Comparison of ENCODE assay signal across 13 cellular contexts in the genomic region with DNA sequence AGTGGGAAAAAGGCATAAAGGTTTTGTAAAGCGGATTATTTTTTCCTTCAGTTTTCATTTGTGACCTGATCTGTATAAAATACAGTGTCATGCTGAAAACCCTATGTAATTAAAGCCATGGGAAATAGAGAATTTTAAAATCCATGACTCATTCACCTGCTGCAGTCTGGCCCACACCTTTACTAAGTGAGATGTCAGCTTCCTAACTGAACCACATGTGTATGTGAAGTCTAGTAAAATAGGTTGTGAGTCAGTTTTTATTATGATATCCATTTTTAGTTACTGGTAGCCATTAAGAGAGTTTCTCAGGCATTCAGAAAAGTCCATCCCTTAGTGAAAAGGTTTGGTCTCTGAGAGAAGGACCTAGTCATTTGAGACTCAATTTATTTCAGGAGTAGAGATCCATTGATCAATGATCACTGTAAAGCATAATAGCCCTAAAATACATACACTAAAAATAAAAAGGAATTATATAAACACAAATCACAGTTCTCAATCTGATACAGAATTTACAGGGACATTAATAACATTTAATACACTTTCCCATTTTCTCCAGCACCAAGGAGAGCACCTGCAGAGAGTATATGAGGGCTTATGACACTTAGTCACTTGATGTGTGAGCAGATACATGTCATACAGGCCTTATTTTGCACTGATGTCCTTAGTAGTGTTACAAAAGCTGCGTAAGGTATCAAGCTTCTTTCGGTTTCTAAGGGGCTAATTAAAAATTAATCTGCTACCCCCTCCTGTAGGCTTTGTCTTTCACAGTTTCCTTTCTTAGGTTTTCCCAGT.
A peak's percentile ranks its signal among the peaks of the same experiment; 100 is the strongest.
DNase-seq lines count a peak whose midpoint lies in the region; ATAC-seq and TF ChIP-seq lines count a peak whose summit lies in the region.
"Had no signal": no experiment of that assay in that cellular context is flagged by ENCODE, and none has a peak within 500 bp of the region (broad histone marks: within the 10 kb centered on the region; RNA-seq: fewer than 3 reads in every experiment).

No MANE protein-coding gene starts in this region.

- no peak for TF ChIP-seq CTCF in WTC11 (IDR thresholded peaks at IDR 0.05)

- peaks cover 13% of the 10 kb centered on the region for H3K4me1 Mint-ChIP-seq in T-helper 17 cell
- H3K4me1 Mint-ChIP-seq in WTC11, result peaks cover 15% of the 10 kb centered on the region

- ATAC-seq in GM18498 (IDR thresholded peaks at IDR 0.05; ENCODE audit: unreplicated experiment) (peak; percentile 54), HG02938 (IDR thresholded peaks at IDR 0.05; ENCODE audit: unreplicated experiment) (peak; percentile 54), T-helper 17 cell (no peak), WTC11 (no peak)

- POLR2A ChIA-PET in WTC11 (lab: Charles Lee), result no interaction called here

- H3K4me3 Mint-ChIP-seq in T-helper 17 cell (no peak overlapping the region), WTC11 (no peak overlapping the region)
- H3K4me3 Mint-ChIP-seq: activated CD4-positive, alpha-beta T cell treated with anti-CD3 and anti-CD28 coated beads, Interleukin-2, amount 10 ng/mL, durations not matched to agents 7 days and 5 days; CD4-positive, alpha-beta T cell had no signal

- CTCF ChIA-PET in WTC11 (lab: Charles Lee), result interaction anchor here (1.7 kb wide), 1 partner anchor 535 kb away, joined by 4 read pairs; no protein-coding TSS in a partner anchor

- H3K9me3 ChIP-seq in T-helper 17 cell (ENCODE audit: control insufficient read depth, low read length, poor library complexity, severe bottlenecking), result no peaks in the 10 kb centered on the region
- H3K9me3 ChIP-seq: thoracic aorta had no signal

- DNase-seq in RKO (ENCODE audit: low spot score) (peak; percentile 53), kidney glomerular epithelial cell (lab: John Stamatoyannopoulos, UW) (peak; percentile 2), T-helper 17 cell (no peak), NCI-H82 (lab: John Stamatoyannopoulos, UW) (no peak), WTC11 (ENCODE audit: low spot score) (no peak)
- no peak for DNase-seq in activated T-cell treated with anti-CD3 and anti-CD28 coated beads, Interleukin-2, amount 50 U/mL, for 48 hours
- DNase-seq: activated CD4-positive, alpha-beta T cell treated with anti-CD3 and anti-CD28 coated beads, Interleukin-2, amount 10 ng/mL, durations not matched to agents 7 days and 5 days; activated naive CD4-positive, alpha-beta T cell treated with anti-CD3 and anti-CD28 coated beads, Interleukin-2, amount 50 U/mL, for 16 hours; CD4-positive, alpha-beta T cell; midbrain had no signal

- H3K27me3 Mint-ChIP-seq in T-helper 17 cell (no peaks in the 10 kb centered on the region), WTC11 (ENCODE audit: low read depth) (no peaks in the 10 kb centered on the region)
- H3K27me3 Mint-ChIP-seq: activated CD4-positive, alpha-beta T cell treated with anti-CD3 and anti-CD28 coated beads, Interleukin-2, amount 10 ng/mL, durations not matched to agents 7 days and 5 days; CD4-positive, alpha-beta T cell had no signal

- no peaks in the 10 kb centered on the region for H3K9me3 Mint-ChIP-seq in WTC11

- peaks cover 6% of the 10 kb centered on the region for H3K36me3 Mint-ChIP-seq in T-helper 17 cell (ENCODE audit: low read depth)
- peaks cover 9% of the 10 kb centered on the region; the same call in 1 of the 2 replicates for H3K36me3 Mint-ChIP-seq in WTC11

- H3K27ac Mint-ChIP-seq in T-helper 17 cell, result no peak overlapping the region
- H3K27ac Mint-ChIP-seq in WTC11, result no peak overlapping the region
- H3K27ac Mint-ChIP-seq: activated CD4-positive, alpha-beta T cell treated with anti-CD3 and anti-CD28 coated beads, Interleukin-2, amount 10 ng/mL, durations not matched to agents 7 days and 5 days; CD4-positive, alpha-beta T cell had no signal

TF ChIP-seq in WTC11, 78 proteins besides CTCF, POLR2A, EP300 and RAD21:
- TF ChIP-seq NFATC4 (CRISPR knock-in tag; IDR thresholded peaks at IDR 0.05) (no peak), ETV6 (CRISPR knock-in tag; IDR thresholded peaks at IDR 0.05) (no peak), ZMAT4 (CRISPR knock-in tag; IDR thresholded peaks at IDR 0.05) (no peak)
- TF ChIP-seq, protein P1, sequence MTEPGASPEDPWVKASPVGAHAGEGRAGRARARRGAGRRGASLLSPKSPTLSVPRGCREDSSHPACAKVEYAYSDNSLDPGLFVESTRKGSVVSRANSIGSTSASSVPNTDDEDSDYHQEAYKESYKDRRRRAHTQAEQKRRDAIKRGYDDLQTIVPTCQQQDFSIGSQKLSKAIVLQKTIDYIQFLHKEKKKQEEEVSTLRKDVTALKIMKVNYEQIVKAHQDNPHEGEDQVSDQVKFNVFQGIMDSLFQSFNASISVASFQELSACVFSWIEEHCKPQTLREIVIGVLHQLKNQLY (CRISPR knock-in tag; IDR thresholded peaks at IDR 0.05), result no peak
TF ChIP-seq in WTC11: peak in this region for 0.

Comparison
In these comparisons a context has a peak if more than half of its experiments do, and no peak if none do; other contexts are left out.
1. ATAC-seq: peak in GM18498 (single experiment) and HG02938 (single experiment); none in T-helper 17 cell (single experiment) and WTC11 (single experiment).
2. DNase-seq: peak in RKO (single experiment) and kidney glomerular epithelial cell (single experiment); none in activated T-cell treated with anti-CD3 and anti-CD28 coated beads, Interleukin-2, amount 50 U/mL, for 48 hours (0 of 2), T-helper 17 cell (0 of 3), NCI-H82 (single experiment) and WTC11 (single experiment).